Comparison of ENCODE assay signal across 1 cellular context in genomic region chr12:49296034-49296835, GRCh38.
A peak's percentile ranks its signal among the peaks of the same experiment; 100 is the strongest.
TF ChIP-seq lines count a peak whose summit lies in the region.

No MANE protein-coding gene starts in this region.

TF ChIP-seq in K562, 482 proteins besides CTCF, POLR2A, EP300 and RAD21 (continued from another document and continues in another):
- TF ChIP-seq ZBTB33 (CRISPR knock-in tag; IDR thresholded peaks at IDR 0.05) = peak; percentile 66
- no peak for TF ChIP-seq IFI16 (CRISPR knock-in tag; IDR thresholded peaks at IDR 0.05)
- no peak for TF ChIP-seq TCFL5 (CRISPR knock-in tag; conservative IDR thresholded peaks at IDR 0.05)
- no peak for TF ChIP-seq PTRF (tag; IDR thresholded peaks at IDR 0.05)
- peak; percentile 61 for TF ChIP-seq EGR1 (conservative IDR thresholded peaks at IDR 0.05)
- no peak for TF ChIP-seq STAG1 (CRISPR knock-in tag; IDR thresholded peaks at IDR 0.05; ENCODE audit: borderline replicate concordance)
- no peak for TF ChIP-seq STAT5B (CRISPR knock-in tag; IDR thresholded peaks at IDR 0.05)
- TF ChIP-seq MTA3 (IDR thresholded peaks at IDR 0.05; ENCODE audit: borderline replicate concordance) = no peak
- 0 out of 2 replicates have a peak, but pooled peaks have one; percentile 34 for TF ChIP-seq ARID3B (CRISPR knock-in tag; IDR thresholded peaks at IDR 0.05; ENCODE audit: borderline replicate concordance)
- no peak for TF ChIP-seq ZNF12 (CRISPR knock-in tag; IDR thresholded peaks at IDR 0.05)
- TF ChIP-seq FOXO4 (CRISPR knock-in tag; IDR thresholded peaks at IDR 0.05) = no peak
- TF ChIP-seq ZNF511 (CRISPR knock-in tag; IDR thresholded peaks at IDR 0.05) = no peak
- TF ChIP-seq NFIX (CRISPR knock-in tag; IDR thresholded peaks at IDR 0.05; ENCODE audit: low read depth) = no peak
- 0 out of 4 replicates have a peak, but pooled peaks of 1 of the 2 experiments have one; percentile 9 for TF ChIP-seq FOXK2 (conservative IDR thresholded peaks at IDR 0.05 in 1 of 2, IDR thresholded peaks at IDR 0.05 in 1 of 2; ENCODE audit: low read depth in 2 of 2)
- TF ChIP-seq TGIF2 (CRISPR knock-in tag; IDR thresholded peaks at IDR 0.05) = no peak
- TF ChIP-seq ZNF639 (CRISPR knock-in tag; conservative IDR thresholded peaks at IDR 0.05 in 1 of 2, IDR thresholded peaks at IDR 0.05 in 1 of 2) = no peak
- no peak for TF ChIP-seq NCOA4 (IDR thresholded peaks at IDR 0.05; ENCODE audit: partially characterized antibody)
- TF ChIP-seq CBX3 (IDR thresholded peaks at IDR 0.05; ENCODE audit: borderline replicate concordance in 1 of 2, low read length in 2 of 2) = no peak
- TF ChIP-seq RCOR1 (IDR thresholded peaks at IDR 0.05; ENCODE audit: borderline replicate concordance in 1 of 2, low read depth in 2 of 2, low read length in 2 of 2) = peak in 1 of 2 experiments; percentile 62; a peak in 1 of 4 replicates
- no peak for TF ChIP-seq ZNF184 (CRISPR knock-in tag; IDR thresholded peaks at IDR 0.05)
- TF ChIP-seq MYNN (IDR thresholded peaks at IDR 0.05) = no peak
- TF ChIP-seq MYNN (CRISPR knock-in tag; IDR thresholded peaks at IDR 0.05) = no peak
- TF ChIP-seq NR1H2 (CRISPR knock-in tag; IDR thresholded peaks at IDR 0.05) = no peak
- no peak for TF ChIP-seq FIP1L1 (IDR thresholded peaks at IDR 0.05; ENCODE audit: low read depth, low read length, poor library complexity, severe bottlenecking)
- TF ChIP-seq ELF2 (CRISPR knock-in tag; IDR thresholded peaks at IDR 0.05) = no peak
- no peak for TF ChIP-seq SUPT5H (IDR thresholded peaks at IDR 0.05)
- no peak for TF ChIP-seq TAF1 (IDR thresholded peaks at IDR 0.05; ENCODE audit: control insufficient read depth, extremely low read depth, insufficient read depth, low read length, severe bottlenecking)
- no peak for TF ChIP-seq KHSRP (IDR thresholded peaks at IDR 0.05)
- TF ChIP-seq MAX (CRISPR knock-in tag; IDR thresholded peaks at IDR 0.05) = peak; percentile 25; the same call in 1 of the 2 replicates
- no peak for TF ChIP-seq ZBTB49 (CRISPR knock-in tag; IDR thresholded peaks at IDR 0.05; ENCODE audit: borderline replicate concordance)
- no peak for TF ChIP-seq SNIP1 (IDR thresholded peaks at IDR 0.05; ENCODE audit: low read depth)
- no peak for TF ChIP-seq FOXP4 (CRISPR knock-in tag; IDR thresholded peaks at IDR 0.05; ENCODE audit: borderline replicate concordance)
- TF ChIP-seq SP1 (CRISPR knock-in tag; IDR thresholded peaks at IDR 0.05) = no peak
- TF ChIP-seq PURB (CRISPR knock-in tag; IDR thresholded peaks at IDR 0.05; ENCODE audit: low read depth) = no peak
- 0 out of 2 replicates have a peak, but pooled peaks have one; percentile 9 for TF ChIP-seq SMC3 (conservative IDR thresholded peaks at IDR 0.05; ENCODE audit: insufficient read depth, low read depth, low read length)
- no peak for TF ChIP-seq HIVEP1 (CRISPR knock-in tag; IDR thresholded peaks at IDR 0.05)
- no peak for TF ChIP-seq SMAD1 (IDR thresholded peaks at IDR 0.05; ENCODE audit: low read depth, low read length, partially characterized antibody)
- no peak for TF ChIP-seq NFE2 (IDR thresholded peaks at IDR 0.05; ENCODE audit: low read depth)
- TF ChIP-seq FOXJ3 (CRISPR knock-in tag; IDR thresholded peaks at IDR 0.05) = no peak
- no peak for TF ChIP-seq MBD1 (CRISPR knock-in tag; IDR thresholded peaks at IDR 0.05)
- no peak for TF ChIP-seq ZNF217 (CRISPR knock-in tag; IDR thresholded peaks at IDR 0.05)
- TF ChIP-seq LEF1 (IDR thresholded peaks at IDR 0.05) = no peak
- TF ChIP-seq ZNF592 (IDR thresholded peaks at IDR 0.05) = no peak
- TF ChIP-seq ZNF354B (CRISPR knock-in tag; IDR thresholded peaks at IDR 0.05) = no peak
- no peak for TF ChIP-seq MYC (IDR thresholded peaks at IDR 0.05; ENCODE audit: low read depth, low read length)
- TF ChIP-seq MYC (CRISPR knock-in tag; IDR thresholded peaks at IDR 0.05; ENCODE audit: borderline replicate concordance, low read depth) = no peak
